8 cellular contexts compared by ENCODE assay signal in the genomic region with DNA sequence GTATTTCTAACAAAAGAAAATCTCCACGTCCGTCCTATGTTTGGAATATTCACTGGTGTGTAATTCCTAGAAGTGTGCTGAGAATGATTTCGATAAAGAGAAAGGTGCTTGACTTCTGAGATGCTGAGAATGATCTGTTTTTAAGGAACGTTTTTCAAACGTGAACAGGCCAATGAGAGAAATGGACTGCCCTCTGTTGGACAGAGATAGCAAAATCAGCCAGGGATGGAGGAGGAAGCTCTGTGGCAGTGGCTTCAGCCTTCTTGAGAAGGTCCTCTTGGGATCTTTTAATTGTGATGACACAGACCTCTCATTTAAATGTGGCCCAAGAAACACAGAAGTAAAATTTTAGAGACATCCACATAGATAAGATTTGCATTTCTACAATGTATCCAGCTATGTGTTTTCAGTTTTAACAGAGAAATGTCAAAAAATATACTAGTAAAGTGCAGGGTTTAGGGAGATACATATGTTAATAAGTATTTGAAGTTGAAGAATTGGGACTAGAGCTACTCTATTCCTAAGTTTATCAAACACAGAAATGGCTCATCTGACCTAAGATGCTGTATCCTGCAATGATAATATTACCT.
DNase-seq lines count a peak whose midpoint lies in the region; ATAC-seq, FAIRE-seq and TF ChIP-seq lines count a peak whose summit lies in the region.

No MANE protein-coding gene starts in this region.

- TF ChIP-seq POLR2A in tibial nerve (IDR thresholded peaks at IDR 0.05), result no peak

- H3K27ac ChIP-seq in hepatocyte (no peak overlapping the region), tibial nerve (no peak overlapping the region)

- H3K4me3 Mint-ChIP-seq in WTC11, result no peak overlapping the region

- 11% methylated on average over 5 of the region's 5 CpGs for WGBS in hepatocyte (ENCODE audit: low lambda C conversion rate, missing lambda C conversion rate)
- 12 to 16% methylated on average over 5 of the region's 5 CpGs for WGBS in tibial nerve, 2 donors

- H3K9me3 ChIP-seq in hepatocyte (ENCODE audit: low read depth) (no peaks in the 10 kb centered on the region), tibial nerve (no peaks in the 10 kb centered on the region)

- H3K4me1 ChIP-seq in hepatocyte (ENCODE audit: insufficient read depth) (no peaks in the 10 kb centered on the region), tibial nerve (peaks cover 0 to 4% (median 0%) of the 10 kb centered on the region in 4 donors)

- POLR2A ChIA-PET in HEK293T (lab: Yijun Ruan, JAX), result interaction anchor here (0.6 kb wide), 1 partner anchor 349 kb away, joined by 3 read pairs; no protein-coding TSS in a partner anchor
- POLR2A ChIA-PET in WTC11 (lab: Charles Lee), result no interaction called here

- no peak overlapping the region for H3K4me3 ChIP-seq in hepatocyte
- H3K4me3 ChIP-seq in tibial nerve, result no peak overlapping the region

- no peaks in the 10 kb centered on the region for H3K36me3 Mint-ChIP-seq in WTC11

- H3K27me3 Mint-ChIP-seq in WTC11 (ENCODE audit: low read depth), result peaks cover under 1% of the 10 kb centered on the region; the same call in 1 of the 2 replicates

- peaks cover 3% of the 10 kb centered on the region for H3K9me3 Mint-ChIP-seq in WTC11

- H4K20me1 ChIP-seq in hepatocyte (ENCODE audit: insufficient read depth, poor library complexity, severe bottlenecking), result no peaks in the 10 kb centered on the region

- H3K79me2 ChIP-seq in hepatocyte, result no peaks in the 10 kb centered on the region

- CTCF ChIA-PET in HEK293T (lab: Yijun Ruan, JAX), result interaction anchor here (0.6 to 1.3 kb wide), 8 partner anchors 9 to 892 kb away, joined by 3 to 9 read pairs (median 4); no protein-coding TSS in a partner anchor
- CTCF ChIA-PET in WTC11 (lab: Charles Lee), result interaction anchor here (0.6 to 2.5 kb wide), 40 partner anchors 9 to 1092 kb away, joined by 3 to 20 read pairs (median 4); a partner anchor contains a TSS

- no peaks in the 10 kb centered on the region for H3K36me3 ChIP-seq in hepatocyte (replicated peaks; ENCODE audit: insufficient read depth, low read depth)
- no peaks in the 10 kb centered on the region for H3K36me3 ChIP-seq in tibial nerve

- TF ChIP-seq CTCF in WTC11 (IDR thresholded peaks at IDR 0.05) (peak; percentile 52), hepatocyte (IDR thresholded peaks at IDR 0.05; ENCODE audit: poor library complexity) (peak; percentile 66), tibial nerve (IDR thresholded peaks at IDR 0.05) (peak; percentile 27 to 52 (median 36))

- no peaks in the 10 kb centered on the region for H3K9me2 ChIP-seq in hepatocyte (replicated peaks; ENCODE audit: insufficient read depth)

- DNase-seq in ELR (ENCODE audit: low read depth) (peak; percentile 72), HEK293T (ENCODE audit: extremely low spot score) (peak; percentile 61), NCI-H146 treated with DMSO at 0.1 percent for 48 hours (lab: John Stamatoyannopoulos, UW; ENCODE audit: unreplicated experiment) (peak; percentile 9), WTC11 (ENCODE audit: low spot score) (peak; percentile 18), hepatocyte (ENCODE audit: low spot score) (peak; percentile 66), tibial nerve (ENCODE audit: low spot score in 2 of 2) (no peak)
- no peak for DNase-seq in stimulated activated naive CD4-positive, alpha-beta T cell treated with Interleukin-2 at 50 U/mL for 16 hours (lab: John Stamatoyannopoulos, UW)

- peaks cover 16% of the 10 kb centered on the region for H3K4me1 Mint-ChIP-seq in WTC11

- ATAC-seq in WTC11, result peak; percentile 72

- no peak for TF ChIP-seq EP300 in tibial nerve (IDR thresholded peaks at IDR 0.05)

- peak; percentile 76 for FAIRE-seq in A204.1 (lab: Jason Lieb, UNC)

- no peak overlapping the region for H2AFZ ChIP-seq in hepatocyte

- H3K27me3 ChIP-seq in hepatocyte (peaks cover 60% of the 10 kb centered on the region), tibial nerve (peaks cover 0 to 7% of the 10 kb centered on the region in 2 donors)

- H3K27ac Mint-ChIP-seq in WTC11, result no peak overlapping the region

- H3K4me2 ChIP-seq in hepatocyte, result no peak overlapping the region

TF ChIP-seq in HEK293T, 16 proteins besides CTCF, POLR2A, EP300 and RAD21:
- no peak for TF ChIP-seq FOXK2 (IDR thresholded peaks at IDR 0.05)
- TF ChIP-seq TARDBP (IDR thresholded peaks at IDR 0.05), result no peak
- TF ChIP-seq L3MBTL2 (conservative IDR thresholded peaks at IDR 0.05), result no peak
- TF ChIP-seq SP1 (IDR thresholded peaks at IDR 0.05), result no peak
- TF ChIP-seq ZNF384 (IDR thresholded peaks at IDR 0.05), result no peak
- no peak for TF ChIP-seq FOXA1 (IDR thresholded peaks at IDR 0.05)
- TF ChIP-seq HDGF (IDR thresholded peaks at IDR 0.05; ENCODE audit: borderline replicate concordance), result no peak
- no peak for TF ChIP-seq ARNT (IDR thresholded peaks at IDR 0.05)
- TF ChIP-seq, protein P1, sequence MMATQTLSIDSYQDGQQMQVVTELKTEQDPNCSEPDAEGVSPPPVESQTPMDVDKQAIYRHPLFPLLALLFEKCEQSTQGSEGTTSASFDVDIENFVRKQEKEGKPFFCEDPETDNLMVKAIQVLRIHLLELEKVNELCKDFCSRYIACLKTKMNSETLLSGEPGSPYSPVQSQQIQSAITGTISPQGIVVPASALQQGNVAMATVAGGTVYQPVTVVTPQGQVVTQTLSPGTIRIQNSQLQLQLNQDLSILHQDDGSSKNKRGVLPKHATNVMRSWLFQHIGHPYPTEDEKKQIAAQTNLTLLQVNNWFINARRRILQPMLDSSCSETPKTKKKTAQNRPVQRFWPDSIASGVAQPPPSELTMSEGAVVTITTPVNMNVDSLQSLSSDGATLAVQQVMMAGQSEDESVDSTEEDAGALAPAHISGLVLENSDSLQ (IDR thresholded peaks at IDR 0.05), result no peak
- TF ChIP-seq CTBP1 (IDR thresholded peaks at IDR 0.05; ENCODE audit: borderline replicate concordance), result no peak
- no peak for TF ChIP-seq FOXM1 (IDR thresholded peaks at IDR 0.05; ENCODE audit: borderline replicate concordance)
- no peak for TF ChIP-seq LEF1 (IDR thresholded peaks at IDR 0.05; ENCODE audit: borderline replicate concordance)
- TF ChIP-seq NFRKB (IDR thresholded peaks at IDR 0.05), result no peak
- TF ChIP-seq SUZ12 (IDR thresholded peaks at IDR 0.05), result no peak
- no peak for TF ChIP-seq ELF4 (IDR thresholded peaks at IDR 0.05)
- TF ChIP-seq BHLHE40 (IDR thresholded peaks at IDR 0.05; ENCODE audit: borderline replicate concordance), result no peak

TF ChIP-seq in WTC11, 78 proteins besides CTCF, POLR2A, EP300 and RAD21 (continues in another document):
- TF ChIP-seq FOXK1 (CRISPR knock-in tag; IDR thresholded peaks at IDR 0.05) (no peak), NFYB (CRISPR knock-in tag; conservative IDR thresholded peaks at IDR 0.05; ENCODE audit: low read depth) (no peak), ZNF423 (CRISPR knock-in tag; IDR thresholded peaks at IDR 0.05) (no peak), SMAD4 (CRISPR knock-in tag; IDR thresholded peaks at IDR 0.05) (no peak)
- TF ChIP-seq, protein P2, sequence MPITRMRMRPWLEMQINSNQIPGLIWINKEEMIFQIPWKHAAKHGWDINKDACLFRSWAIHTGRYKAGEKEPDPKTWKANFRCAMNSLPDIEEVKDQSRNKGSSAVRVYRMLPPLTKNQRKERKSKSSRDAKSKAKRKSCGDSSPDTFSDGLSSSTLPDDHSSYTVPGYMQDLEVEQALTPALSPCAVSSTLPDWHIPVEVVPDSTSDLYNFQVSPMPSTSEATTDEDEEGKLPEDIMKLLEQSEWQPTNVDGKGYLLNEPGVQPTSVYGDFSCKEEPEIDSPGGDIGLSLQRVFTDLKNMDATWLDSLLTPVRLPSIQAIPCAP (CRISPR knock-in tag; IDR thresholded peaks at IDR 0.05), result no peak
- TF ChIP-seq, protein P3, sequence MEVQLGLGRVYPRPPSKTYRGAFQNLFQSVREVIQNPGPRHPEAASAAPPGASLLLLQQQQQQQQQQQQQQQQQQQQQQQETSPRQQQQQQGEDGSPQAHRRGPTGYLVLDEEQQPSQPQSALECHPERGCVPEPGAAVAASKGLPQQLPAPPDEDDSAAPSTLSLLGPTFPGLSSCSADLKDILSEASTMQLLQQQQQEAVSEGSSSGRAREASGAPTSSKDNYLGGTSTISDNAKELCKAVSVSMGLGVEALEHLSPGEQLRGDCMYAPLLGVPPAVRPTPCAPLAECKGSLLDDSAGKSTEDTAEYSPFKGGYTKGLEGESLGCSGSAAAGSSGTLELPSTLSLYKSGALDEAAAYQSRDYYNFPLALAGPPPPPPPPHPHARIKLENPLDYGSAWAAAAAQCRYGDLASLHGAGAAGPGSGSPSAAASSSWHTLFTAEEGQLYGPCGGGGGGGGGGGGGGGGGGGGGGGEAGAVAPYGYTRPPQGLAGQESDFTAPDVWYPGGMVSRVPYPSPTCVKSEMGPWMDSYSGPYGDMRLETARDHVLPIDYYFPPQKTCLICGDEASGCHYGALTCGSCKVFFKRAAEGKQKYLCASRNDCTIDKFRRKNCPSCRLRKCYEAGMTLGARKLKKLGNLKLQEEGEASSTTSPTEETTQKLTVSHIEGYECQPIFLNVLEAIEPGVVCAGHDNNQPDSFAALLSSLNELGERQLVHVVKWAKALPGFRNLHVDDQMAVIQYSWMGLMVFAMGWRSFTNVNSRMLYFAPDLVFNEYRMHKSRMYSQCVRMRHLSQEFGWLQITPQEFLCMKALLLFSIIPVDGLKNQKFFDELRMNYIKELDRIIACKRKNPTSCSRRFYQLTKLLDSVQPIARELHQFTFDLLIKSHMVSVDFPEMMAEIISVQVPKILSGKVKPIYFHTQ (CRISPR knock-in tag; IDR thresholded peaks at IDR 0.05), result no peak
- TF ChIP-seq, protein P4, sequence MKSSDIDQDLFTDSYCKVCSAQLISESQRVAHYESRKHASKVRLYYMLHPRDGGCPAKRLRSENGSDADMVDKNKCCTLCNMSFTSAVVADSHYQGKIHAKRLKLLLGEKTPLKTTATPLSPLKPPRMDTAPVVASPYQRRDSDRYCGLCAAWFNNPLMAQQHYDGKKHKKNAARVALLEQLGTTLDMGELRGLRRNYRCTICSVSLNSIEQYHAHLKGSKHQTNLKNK (CRISPR knock-in tag; IDR thresholded peaks at IDR 0.05), result no peak
- TF ChIP-seq, protein P5, sequence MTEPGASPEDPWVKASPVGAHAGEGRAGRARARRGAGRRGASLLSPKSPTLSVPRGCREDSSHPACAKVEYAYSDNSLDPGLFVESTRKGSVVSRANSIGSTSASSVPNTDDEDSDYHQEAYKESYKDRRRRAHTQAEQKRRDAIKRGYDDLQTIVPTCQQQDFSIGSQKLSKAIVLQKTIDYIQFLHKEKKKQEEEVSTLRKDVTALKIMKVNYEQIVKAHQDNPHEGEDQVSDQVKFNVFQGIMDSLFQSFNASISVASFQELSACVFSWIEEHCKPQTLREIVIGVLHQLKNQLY (CRISPR knock-in tag; IDR thresholded peaks at IDR 0.05), result no peak

Comparison
In these comparisons a context has a peak if more than half of its experiments do, and no peak if none do; other contexts are left out.
1. DNase-seq: peak in ELR (single experiment), HEK293T (single experiment), NCI-H146 treated with DMSO at 0.1 percent for 48 hours (single experiment), WTC11 (single experiment) and hepatocyte (single experiment); none in tibial nerve (0 of 2) and stimulated activated naive CD4-positive, alpha-beta T cell treated with Interleukin-2 at 50 U/mL for 16 hours (single experiment).
2. Peak in every context shown above with its lines, with median percentiles within 50 percentile points of each other: CTCF ChIP-seq.